ENCODE assay signal across 3 cellular contexts in genomic region chr6:145141609-145142008, GRCh38.
"Had no signal": no experiment of that assay in that cellular context is flagged by ENCODE, and none has a peak within 500 bp of the region (broad histone marks: within the 10 kb centered on the region; RNA-seq: fewer than 3 reads in every experiment).

No MANE protein-coding gene starts in this region.

- H3K4me3 ChIP-seq: GM12878 had no signal

- DNase-seq: GDM1, GF-D8 had no signal

- ATAC-seq: GM12878 had no signal
